ENCODE assay signal across 8 cellular contexts in the genomic region with DNA sequence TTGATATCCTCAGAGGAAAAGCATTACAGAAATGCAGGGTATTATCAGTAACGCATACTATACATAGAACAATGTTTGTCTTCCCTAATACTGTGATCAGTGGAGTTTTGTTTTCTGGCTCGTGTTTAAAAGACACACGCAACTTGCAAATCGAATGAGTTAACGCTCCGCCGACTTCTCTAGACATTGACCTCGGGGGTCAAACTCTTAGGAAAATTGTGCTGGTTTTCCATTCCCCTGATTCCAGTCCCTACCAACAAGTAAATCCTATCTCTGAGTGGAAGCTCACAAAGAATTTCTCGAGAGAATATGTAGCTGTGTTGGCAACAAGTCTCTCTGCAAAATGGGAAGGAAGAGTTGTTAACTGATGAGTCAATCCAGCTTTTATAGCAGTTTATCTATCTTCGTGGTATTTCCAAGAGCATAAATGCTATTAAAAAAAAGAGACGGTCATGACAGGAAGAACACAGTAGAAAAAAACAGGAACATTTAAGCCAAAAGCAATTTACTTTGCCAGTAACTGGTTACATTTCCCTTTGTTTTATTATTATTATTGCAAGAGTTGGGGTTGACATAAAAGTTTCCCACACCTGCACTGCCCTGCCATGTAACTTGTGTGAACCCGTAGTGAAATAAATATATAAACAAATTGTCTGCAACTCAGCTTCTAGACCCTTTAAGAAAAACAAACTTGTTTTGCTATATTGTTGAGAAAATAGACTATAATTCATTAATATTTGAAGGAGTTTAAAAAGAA.
DNase-seq lines count a peak whose midpoint lies in the region; ATAC-seq and TF ChIP-seq lines count a peak whose summit lies in the region.

No MANE protein-coding gene starts in this region.

- no peak for ATAC-seq in activated CD8-positive, alpha-beta memory T cell treated with anti-CD3 and anti-CD28 coated beads, Interleukin-2, amount 10 ng/mL, durations not matched to agents 7 days and 5 days

- no peak for DNase-seq in activated CD8-positive, alpha-beta memory T cell treated with anti-CD3 and anti-CD28 coated beads, Interleukin-2, amount 10 ng/mL, durations not matched to agents 7 days and 5 days
- DNase-seq in activated CD8-positive, alpha-beta memory T cell treated with anti-CD3 and anti-CD28 coated beads, Interleukin-2, amount 50 U/mL, for 48 hours = no peak
- DNase-seq in T-helper 2 cell treated with Interferon-gamma antibody and Interleukin-4, amounts not matched to agents 5 μg/mL and 100 μg/mL, for 36 hours (ENCODE audit: low spot score) = no peak
- DNase-seq in fibroblast of villous mesenchyme (ENCODE audit: low read depth) (peak; percentile 99), prostate gland (ENCODE audit: low spot score) (no peak), NCI-H510A treated with DMSO at 0.1 percent for 48 hours (lab: John Stamatoyannopoulos, UW) (no peak), H7 (no peak)
- no peak for DNase-seq in stimulated activated CD4-positive, alpha-beta T cell treated with anti-CD3 and anti-CD28 coated beads, Interleukin-12 subunit alpha, Interleukin-12 subunit beta, amount 100 ng/mL, for 4 hours

- peaks cover 90% of the 10 kb centered on the region for H3K4me1 Mint-ChIP-seq in activated CD8-positive, alpha-beta memory T cell treated with anti-CD3 and anti-CD28 coated beads, Interleukin-2, amount 10 ng/mL, durations not matched to agents 7 days and 5 days
- H3K4me1 Mint-ChIP-seq in T-helper 2 cell treated with Interferon-gamma antibody and Interleukin-4, amounts not matched to agents 5 μg/mL and 100 μg/mL, for 36 hours (ENCODE audit: low read depth) = peaks cover 93% of the 10 kb centered on the region

- H3K27ac ChIP-seq in prostate gland = peak overlapping the region; percentile 67 to 85

- peak overlapping the region; percentile 99 for H3K27ac Mint-ChIP-seq in activated CD8-positive, alpha-beta memory T cell treated with anti-CD3 and anti-CD28 coated beads, Interleukin-2, amount 10 ng/mL, durations not matched to agents 7 days and 5 days
- H3K27ac Mint-ChIP-seq in T-helper 2 cell treated with Interferon-gamma antibody and Interleukin-4, amounts not matched to agents 5 μg/mL and 100 μg/mL, for 36 hours = peak overlapping the region; percentile 97

- peaks cover 13% of the 10 kb centered on the region for H3K4me1 ChIP-seq in prostate gland (replicated peaks)

- no peaks in the 10 kb centered on the region for H3K9me3 ChIP-seq in prostate gland

- no peak for TF ChIP-seq POLR2A in prostate gland (IDR thresholded peaks at IDR 0.05)

- H3K9me3 Mint-ChIP-seq in activated CD8-positive, alpha-beta memory T cell treated with anti-CD3 and anti-CD28 coated beads, Interleukin-2, amount 10 ng/mL, durations not matched to agents 7 days and 5 days (ENCODE audit: low read depth) = no peaks in the 10 kb centered on the region
- H3K9me3 Mint-ChIP-seq in T-helper 2 cell treated with Interferon-gamma antibody and Interleukin-4, amounts not matched to agents 5 μg/mL and 100 μg/mL, for 36 hours = no peaks in the 10 kb centered on the region

- H3K4me3 Mint-ChIP-seq in activated CD8-positive, alpha-beta memory T cell treated with anti-CD3 and anti-CD28 coated beads, Interleukin-2, amount 10 ng/mL, durations not matched to agents 7 days and 5 days = peak overlapping the region; percentile 83
- H3K4me3 Mint-ChIP-seq in T-helper 2 cell treated with Interferon-gamma antibody and Interleukin-4, amounts not matched to agents 5 μg/mL and 100 μg/mL, for 36 hours = peak overlapping the region; percentile 92

- CTCF ChIA-PET in activated CD8-positive, alpha-beta memory T cell treated with anti-CD3 and anti-CD28 coated beads, Interleukin-2, amount 10 ng/mL, durations not matched to agents 7 days and 5 days (lab: Charles Lee) = interaction anchor here (0.8 to 11.1 kb wide), 15 partner anchors 7 to 295 kb away, joined by 3 to 148 read pairs (median 4); no protein-coding TSS in a partner anchor

- WGBS in prostate gland = 29% methylated on average over 12 of the region's 12 CpGs

- peaks cover 41% of the 10 kb centered on the region for H3K36me3 Mint-ChIP-seq in activated CD8-positive, alpha-beta memory T cell treated with anti-CD3 and anti-CD28 coated beads, Interleukin-2, amount 10 ng/mL, durations not matched to agents 7 days and 5 days
- peaks cover 32% of the 10 kb centered on the region for H3K36me3 Mint-ChIP-seq in T-helper 2 cell treated with Interferon-gamma antibody and Interleukin-4, amounts not matched to agents 5 μg/mL and 100 μg/mL, for 36 hours (ENCODE audit: low read depth)

- H3K27me3 ChIP-seq in prostate gland (replicated peaks; ENCODE audit: insufficient read depth) (no peaks in the 10 kb centered on the region), H7 (ENCODE audit: control insufficient read depth, insufficient read depth, low read length) (no peaks in the 10 kb centered on the region; the same call in 1 of the 2 replicates)

- no peak for TF ChIP-seq CTCF in fibroblast of villous mesenchyme (IDR thresholded peaks at IDR 0.05; ENCODE audit: insufficient read depth, low read depth, low read length)
- no peak for TF ChIP-seq CTCF in prostate gland (IDR thresholded peaks at IDR 0.05)

- intact Hi-C loops in prostate gland (cut with DNase I) = loop anchor here (5.0 to 10.0 kb wide), 3 partner anchors 36 to 1231 kb away; a partner anchor contains a TSS

- H3K4me3 ChIP-seq in fibroblast of villous mesenchyme (ENCODE audit: low read depth, low read length) = peak overlapping the region; percentile 23
- H3K4me3 ChIP-seq in prostate gland = no peak overlapping the region
- H3K4me3 ChIP-seq in H7 (ENCODE audit: insufficient read depth, low read depth, low read length) = no peak overlapping the region

- H3K27me3 Mint-ChIP-seq in activated CD8-positive, alpha-beta memory T cell treated with anti-CD3 and anti-CD28 coated beads, Interleukin-2, amount 10 ng/mL, durations not matched to agents 7 days and 5 days = no peaks in the 10 kb centered on the region
- no peaks in the 10 kb centered on the region for H3K27me3 Mint-ChIP-seq in T-helper 2 cell treated with Interferon-gamma antibody and Interleukin-4, amounts not matched to agents 5 μg/mL and 100 μg/mL, for 36 hours (ENCODE audit: low read depth)

- H3K36me3 ChIP-seq in prostate gland = no peaks in the 10 kb centered on the region
- no peaks in the 10 kb centered on the region for H3K36me3 ChIP-seq in H7 (replicated peaks; ENCODE audit: control insufficient read depth, insufficient read depth, low read length)
